Comparison of ENCODE assay signal across 15 cellular contexts in the genomic region with DNA sequence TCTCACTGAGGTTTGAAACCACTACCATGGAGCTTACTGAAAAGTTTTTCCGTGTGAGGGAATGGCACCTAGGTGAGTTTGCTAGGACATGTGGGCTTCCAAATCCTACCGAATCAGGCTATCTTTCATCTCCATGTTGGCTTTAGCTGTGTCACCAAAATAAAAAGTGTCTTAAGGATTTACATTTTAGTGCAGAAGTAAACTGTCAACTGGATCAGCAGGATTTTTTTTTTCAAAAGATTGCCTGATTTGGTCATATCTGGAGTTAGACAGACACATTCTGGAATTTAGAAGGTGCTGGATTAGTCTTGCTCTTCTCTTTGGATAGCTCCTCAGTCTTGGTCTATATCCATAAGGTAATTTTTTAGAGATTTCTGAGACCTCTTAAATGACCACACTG.
"Had no signal": no experiment of that assay in that cellular context is flagged by ENCODE, and none has a peak within 500 bp of the region (broad histone marks: within the 10 kb centered on the region; RNA-seq: fewer than 3 reads in every experiment).

No MANE protein-coding gene starts in this region.

- H3K4me3 ChIP-seq: esophagus muscularis mucosa, right lobe of liver, upper lobe of left lung had no signal

- H3K27me3 Mint-ChIP-seq: progenitor cell of endocrine pancreas; stimulated activated naive B cell treated with anti-CD40 and anti-IgM and Interleukin-4, amounts not matched to agents 10 μg/mL and 1 μg/mL and 100 μg/mL, for 72 hours had no signal

- H3K36me3 Mint-ChIP-seq: natural killer cell had no signal

- ATAC-seq: natural killer cell; right lobe of liver; stimulated activated naive B cell treated with anti-CD40 and anti-IgM and Interleukin-4, amounts not matched to agents 10 μg/mL and 1 μg/mL and 100 μg/mL, for 72 hours had no signal

- H3K9me3 Mint-ChIP-seq: natural killer cell had no signal

- DNase-seq: activated CD4-positive, alpha-beta T cell treated with anti-CD3 and anti-CD28 coated beads, Interleukin-2, amount 50 U/mL, for 48 hours; activated CD4-positive, CD25-positive, alpha-beta regulatory T cell; activated CD8-positive, alpha-beta memory T cell treated with anti-CD3 and anti-CD28 coated beads, Interleukin-2, amount 50 U/mL, for 48 hours; glutamatergic neuron; natural killer cell; nucleus accumbens; right lobe of liver; stimulated activated CD4-positive, alpha-beta T cell treated with anti-CD3 and anti-CD28 coated beads, Interleukin-2, amount 100 ng/mL, for 24 hours; stimulated activated naive B cell treated with anti-CD40 and anti-IgM and Interleukin-4, amounts not matched to agents 10 μg/mL and 1 μg/mL and 100 μg/mL, for 72 hours; T-helper 2 cell; upper lobe of left lung had no signal

- H3K36me3 ChIP-seq: esophagus muscularis mucosa, right lobe of liver, upper lobe of left lung had no signal

- H3K9me3 ChIP-seq: esophagus muscularis mucosa, right lobe of liver, upper lobe of left lung had no signal

- H3K27me3 ChIP-seq: esophagus muscularis mucosa, right lobe of liver, upper lobe of left lung had no signal

- FAIRE-seq: colon, TTC549 had no signal

- H3K4me3 Mint-ChIP-seq: natural killer cell; stimulated activated naive B cell treated with anti-CD40 and anti-IgM and Interleukin-4, amounts not matched to agents 10 μg/mL and 1 μg/mL and 100 μg/mL, for 72 hours had no signal

- H3K27ac ChIP-seq: right lobe of liver, upper lobe of left lung had no signal

- H3K27ac Mint-ChIP-seq: natural killer cell; progenitor cell of endocrine pancreas; stimulated activated naive B cell treated with anti-CD40 and anti-IgM and Interleukin-4, amounts not matched to agents 10 μg/mL and 1 μg/mL and 100 μg/mL, for 72 hours had no signal
